9 cellular contexts compared by ENCODE assay signal in the genomic region with DNA sequence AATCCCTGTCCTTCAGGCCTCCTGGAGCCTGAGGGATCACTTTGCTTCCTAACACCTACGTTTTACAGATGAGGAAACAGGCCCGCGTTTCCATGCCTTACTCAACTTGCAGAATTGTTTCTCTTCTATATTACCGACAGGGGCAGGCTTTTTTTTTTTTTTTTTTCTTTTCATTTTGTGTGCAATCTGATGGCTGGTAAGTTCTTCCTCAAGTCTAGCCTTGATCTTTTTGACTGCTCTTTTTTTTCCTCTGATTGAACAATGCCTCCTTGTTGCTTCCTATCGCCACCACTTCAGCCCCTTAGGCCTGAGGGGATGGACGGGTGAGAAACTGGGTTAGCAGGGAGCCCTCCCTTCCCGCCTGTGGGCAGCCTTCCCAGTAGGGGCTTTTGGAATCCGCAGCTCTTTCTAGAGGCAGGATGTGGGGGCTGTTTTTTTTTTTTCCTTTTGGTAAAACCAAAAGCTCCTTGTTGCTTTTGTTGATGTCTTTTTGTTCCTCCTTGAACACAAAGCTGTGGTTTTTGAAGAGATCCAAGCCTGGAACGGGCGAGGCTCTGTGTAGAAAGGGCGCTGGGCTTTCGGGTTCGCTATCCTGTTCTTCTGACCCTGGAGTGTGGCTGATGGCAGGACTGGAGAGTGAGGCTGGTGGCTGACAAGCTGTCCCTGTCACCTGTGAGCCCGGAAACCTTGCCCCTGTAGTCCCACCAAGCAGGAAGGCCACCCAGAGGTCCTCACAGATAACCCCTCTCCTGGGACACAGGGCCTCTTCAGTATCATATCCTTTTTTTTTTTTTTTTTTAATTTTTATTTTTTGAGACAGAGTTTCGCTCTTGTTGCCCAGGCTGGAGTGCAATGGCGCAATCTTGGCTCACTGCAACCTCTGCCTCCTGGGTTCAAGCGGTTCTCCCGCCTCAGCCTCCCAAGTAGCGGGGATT. TPM values are rescaled to one million over a fixed set of nuclear protein-coding genes. Genes with fewer than 3 reads are reported as not detected.
A peak's percentile ranks its signal among the peaks of the same experiment; 100 is the strongest.
DNase-seq lines count a peak whose midpoint lies in the region; ATAC-seq and TF ChIP-seq lines count a peak whose summit lies in the region.
"Had no signal": no experiment of that assay in that cellular context is flagged by ENCODE, and none has a peak within 500 bp of the region (broad histone marks: within the 10 kb centered on the region; RNA-seq: fewer than 3 reads in every experiment).

No MANE protein-coding gene starts in this region.

- H3K4me1 ChIP-seq in CD8-positive, alpha-beta memory T cell (ENCODE audit: insufficient read depth, low read length) = peaks cover 97% of the 10 kb centered on the region
- H3K4me1 ChIP-seq in SJCRH30 = peaks cover 60% of the 10 kb centered on the region
- peaks cover 27% of the 10 kb centered on the region for H3K4me1 ChIP-seq in endodermal cell (ENCODE audit: control insufficient read depth, insufficient read depth, low read length)
- H3K4me1 ChIP-seq in Karpas-422 (ENCODE audit: low read length) = peaks cover 61% of the 10 kb centered on the region

- POLR2A ChIA-PET in CD8-positive, alpha-beta memory T cell (lab: Charles Lee) = interaction anchor here (0.6 to 1.9 kb wide), 3 partner anchors 13 to 15 kb away, joined by 3 to 18 read pairs (median 8); a partner anchor contains a TSS

- no peaks in the 10 kb centered on the region for H3K27me3 Mint-ChIP-seq in CD8-positive, alpha-beta memory T cell
- H3K27me3 Mint-ChIP-seq in endodermal cell (ENCODE audit: insufficient read depth) = no peaks in the 10 kb centered on the region
- peaks cover 3% of the 10 kb centered on the region for H3K27me3 Mint-ChIP-seq in nephron (ENCODE audit: low read depth)

- peak overlapping the region; percentile 20 for H3K27ac ChIP-seq in CD8-positive, alpha-beta memory T cell (ENCODE audit: low read depth, low read length)
- H3K27ac ChIP-seq in SJCRH30 = peak overlapping the region; percentile 23; the same call in 1 of the 2 replicates
- H3K27ac ChIP-seq in endodermal cell (ENCODE audit: low read depth, low read length) = peak overlapping the region; percentile 84
- H3K27ac ChIP-seq in Karpas-422 (ENCODE audit: low read length) = no peak overlapping the region
- H3K27ac ChIP-seq: KMS-11 had no signal

- peak overlapping the region; percentile 20 for H3K4me3 ChIP-seq in CD8-positive, alpha-beta memory T cell (ENCODE audit: low read length)
- H3K4me3 ChIP-seq in SJCRH30 = no peak overlapping the region
- no peak overlapping the region for H3K4me3 ChIP-seq in endodermal cell (ENCODE audit: low read length)
- no peak overlapping the region for H3K4me3 ChIP-seq in Karpas-422 (ENCODE audit: low read length)

- H2AFZ ChIP-seq in Karpas-422 (ENCODE audit: low read length) = no peak overlapping the region

- peak overlapping the region; percentile 71 to 98 (median 86) for H3K27ac Mint-ChIP-seq in CD8-positive, alpha-beta memory T cell
- H3K27ac Mint-ChIP-seq in endodermal cell (peak overlapping the region; percentile 44), nephron (peak overlapping the region; percentile 83 to 99 (median 90))

- WGBS in endodermal cell (ENCODE audit: insufficient coverage in 1 of 2, insufficient read length in 1 of 2), 2 experiments = 72 to 78% methylated on average over 8 to 19 of the region's 19 CpGs

- ATAC-seq in HG03378 (IDR thresholded peaks at IDR 0.05; ENCODE audit: unreplicated experiment) = no peak

- no peaks in the 10 kb centered on the region for H3K9me3 Mint-ChIP-seq in CD8-positive, alpha-beta memory T cell
- H3K9me3 Mint-ChIP-seq in endodermal cell = no peaks in the 10 kb centered on the region
- no peaks in the 10 kb centered on the region for H3K9me3 Mint-ChIP-seq in nephron

- peak overlapping the region; percentile 65 to 76 (median 73) for H3K4me3 Mint-ChIP-seq in CD8-positive, alpha-beta memory T cell
- H3K4me3 Mint-ChIP-seq in endodermal cell = no peak overlapping the region
- peak overlapping the region in 2 of 3 experiments; percentile 35 to 60 for H3K4me3 Mint-ChIP-seq in nephron

- DNase-seq in CD8-positive, alpha-beta memory T cell = no peak
- DNase-seq in SJCRH30 (peak; percentile 80 to 83), endodermal cell (peak; percentile 69), Karpas-422 (no peak), amniotic stem cell (lab: John Stamatoyannopoulos, UW) (no peak), NCI-H2081 (lab: John Stamatoyannopoulos, UW) (no peak)

- peaks cover 43% of the 10 kb centered on the region for H3K36me3 ChIP-seq in CD8-positive, alpha-beta memory T cell (ENCODE audit: insufficient read depth, low read length)
- 0 out of 2 replicates have a peak, but pooled peaks cover 7% of the 10 kb centered on the region for H3K36me3 ChIP-seq in SJCRH30
- peaks cover 78% of the 10 kb centered on the region for H3K36me3 ChIP-seq in endodermal cell (ENCODE audit: control insufficient read depth, insufficient read depth, low read length)
- H3K36me3 ChIP-seq in Karpas-422 (ENCODE audit: insufficient read depth, low read length) = peaks cover 17% of the 10 kb centered on the region; the same call in 1 of the 2 replicates

- TF ChIP-seq CTCF in endodermal cell (conservative IDR thresholded peaks at IDR 0.05) (peak; percentile 32), nephron (IDR thresholded peaks at IDR 0.05; ENCODE audit: unreplicated experiment in 3 of 3) (no peak)

- H3K9ac ChIP-seq in endodermal cell (ENCODE audit: extremely low read depth, low read length, poor library complexity, severe bottlenecking) (no peak overlapping the region), Karpas-422 (ENCODE audit: low read length) (no peak overlapping the region)
- H3K9ac ChIP-seq: KMS-11 had no signal

- H3K9me3 ChIP-seq in CD8-positive, alpha-beta memory T cell (ENCODE audit: low read length) = no peaks in the 10 kb centered on the region
- no peaks in the 10 kb centered on the region for H3K9me3 ChIP-seq in SJCRH30 (replicated peaks)
- H3K9me3 ChIP-seq in endodermal cell (ENCODE audit: control insufficient read depth, low read length) = no peaks in the 10 kb centered on the region
- no peaks in the 10 kb centered on the region for H3K9me3 ChIP-seq in Karpas-422 (ENCODE audit: low read length)

- CTCF ChIA-PET in CD8-positive, alpha-beta memory T cell (lab: Charles Lee) = interaction anchor here (1.0 to 2.8 kb wide), 4 partner anchors 10 to 291 kb away, joined by 4 to 5 read pairs (median 4); no protein-coding TSS in a partner anchor

- H4K20me1 ChIP-seq in Karpas-422 (ENCODE audit: insufficient read depth, low read depth, low read length) = peaks cover 10% of the 10 kb centered on the region

- peaks cover 91% of the 10 kb centered on the region for H3K79me2 ChIP-seq in Karpas-422 (ENCODE audit: low read length)

- no peaks in the 10 kb centered on the region for H3K27me3 ChIP-seq in CD8-positive, alpha-beta memory T cell (ENCODE audit: insufficient read depth, low read length, poor library complexity, severe bottlenecking)
- H3K27me3 ChIP-seq in SJCRH30 (no peaks in the 10 kb centered on the region), endodermal cell (ENCODE audit: control insufficient read depth, insufficient read depth, low read length, poor library complexity, severe bottlenecking) (no peaks in the 10 kb centered on the region), Karpas-422 (ENCODE audit: low read length) (no peaks in the 10 kb centered on the region)

- no peaks in the 10 kb centered on the region for H3K9me2 ChIP-seq in Karpas-422 (replicated peaks; ENCODE audit: insufficient read depth, low read length)

- H3K4me1 Mint-ChIP-seq in CD8-positive, alpha-beta memory T cell = peaks cover 84 to 94% (median 91%) of the 10 kb centered on the region in 3 donors
- H3K4me1 Mint-ChIP-seq in endodermal cell = peaks cover 58% of the 10 kb centered on the region
- H3K4me1 Mint-ChIP-seq in nephron = peaks cover 63% of the 10 kb centered on the region

- H3K4me2 ChIP-seq in Karpas-422 (ENCODE audit: low read depth, low read length, poor library complexity, severe bottlenecking) = no peak overlapping the region
- H3K4me2 ChIP-seq: KMS-11 had no signal

- H3K36me3 Mint-ChIP-seq in CD8-positive, alpha-beta memory T cell = peaks cover 0 to 85% (median 11%) of the 10 kb centered on the region in 3 donors
- peaks cover 51% of the 10 kb centered on the region for H3K36me3 Mint-ChIP-seq in endodermal cell (ENCODE audit: low read depth)
- H3K36me3 Mint-ChIP-seq in nephron (ENCODE audit: low read depth) = peaks cover 34% of the 10 kb centered on the region

RNA-seq across cellular contexts. Expression of a gene that starts 14.0 kb away (rescaled TPM):
- 100 to 1,000 TPM; 128 to 135 TPM for total RNA-seq in CD8-positive, alpha-beta memory T cell
- polyA plus RNA-seq in CD8-positive, alpha-beta memory T cell = 76.1 TPM
- 36.7 and 38.8 TPM in 2 replicates for total RNA-seq in SJCRH30 (2014; rRNA removed; shearing (Covaris generic))
- 100 to 1,000 TPM; 168 to 177 TPM for total RNA-seq in endodermal cell
- 102 TPM for polyA plus RNA-seq in endodermal cell (2013, experiment 1 of 2)
- 102 TPM for polyA plus RNA-seq in endodermal cell (2013, experiment 2 of 2)
- 59.3 and 85.0 TPM in 2 replicates for total RNA-seq in Karpas-422 (2014; rRNA removed; shearing (Covaris generic); ENCODE audit: low replicate concordance)

RNA-seq across cellular contexts. Expression of a gene that starts 30.3 kb away (rescaled TPM):
- total RNA-seq in CD8-positive, alpha-beta memory T cell = 1,000 to 10,000 TPM; 1,857 to 1,911 TPM
- 1,010 TPM for polyA plus RNA-seq in CD8-positive, alpha-beta memory T cell
- 2,556 and 2,769 TPM in 2 replicates for total RNA-seq in SJCRH30 (2014; rRNA removed; shearing (Covaris generic))
- total RNA-seq in endodermal cell = 1,000 to 10,000 TPM; 1,194 to 1,262 TPM
- 2,291 TPM for polyA plus RNA-seq in endodermal cell (2013, experiment 1 of 2)
- 2,039 TPM for polyA plus RNA-seq in endodermal cell (2013, experiment 2 of 2)
- total RNA-seq in Karpas-422 (2014; rRNA removed; shearing (Covaris generic); ENCODE audit: low replicate concordance) = 2,394 and 2,712 TPM in 2 replicates

RNA-seq across cellular contexts. Expression of a gene that starts 58.7 kb away (rescaled TPM):
- 10 to 100 TPM; 31.3 to 31.7 TPM for total RNA-seq in CD8-positive, alpha-beta memory T cell
- 11.5 TPM for polyA plus RNA-seq in CD8-positive, alpha-beta memory T cell
- total RNA-seq in SJCRH30 (2014; rRNA removed; shearing (Covaris generic)) = 10.6 and 12.3 TPM in 2 replicates
- 10 to 100 TPM; 14.6 to 15.0 TPM for total RNA-seq in endodermal cell
- polyA plus RNA-seq in endodermal cell (2013, experiment 1 of 2) = 17.2 TPM
- polyA plus RNA-seq in endodermal cell (2013, experiment 2 of 2) = 16.7 TPM
- 11.8 and 12.7 TPM in 2 replicates for total RNA-seq in Karpas-422 (2014; rRNA removed; shearing (Covaris generic); ENCODE audit: low replicate concordance)

Comparison
In these comparisons a context has a peak if more than half of its experiments do, and no peak if none do; other contexts are left out.
1. DNase-seq: peak in SJCRH30 (2 of 2) and endodermal cell (single experiment); none in CD8-positive, alpha-beta memory T cell (0 of 5), Karpas-422 (single experiment), amniotic stem cell (single experiment) and NCI-H2081 (0 of 2).
2. Peak in every context shown above with its lines, with median percentiles within 50 percentile points of each other: H3K27ac Mint-ChIP-seq.